ENCODE assay signal across 12 cellular contexts in the genomic region with DNA sequence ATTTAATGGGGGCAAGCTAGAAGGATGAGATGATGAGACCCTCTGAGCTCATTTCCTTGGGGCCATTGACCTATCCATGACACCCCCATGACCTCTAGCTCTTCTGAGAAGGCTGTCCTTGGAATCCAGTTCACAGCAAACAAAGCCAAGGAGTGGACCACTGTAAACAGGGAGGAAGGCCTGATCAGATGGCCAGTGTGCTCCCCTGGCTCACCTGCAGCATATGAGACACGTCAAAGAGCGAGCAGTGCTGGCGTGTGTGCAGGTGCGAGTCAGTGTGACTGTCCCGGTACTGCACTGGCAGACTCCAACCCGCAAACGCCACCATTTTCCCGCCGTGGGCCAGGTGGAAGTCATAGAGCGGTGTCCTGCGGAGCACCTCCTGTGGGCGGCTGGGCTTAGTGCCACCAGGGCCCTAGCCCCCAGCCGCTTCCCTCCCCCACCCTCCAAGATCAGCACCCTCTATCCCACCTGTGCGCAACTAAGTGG. TPM values are rescaled to one million over a fixed set of nuclear protein-coding genes. Genes with fewer than 3 reads are reported as not detected.
A peak's percentile ranks its signal among the peaks of the same experiment; 100 is the strongest.
DNase-seq lines count a peak whose midpoint lies in the region; FAIRE-seq and TF ChIP-seq lines count a peak whose summit lies in the region.
"Had no signal": no experiment of that assay in that cellular context is flagged by ENCODE, and none has a peak within 500 bp of the region (broad histone marks: within the 10 kb centered on the region; RNA-seq: fewer than 3 reads in every experiment).

No MANE protein-coding gene starts in this region.

- no TSS peak for BruUV-seq in Calu3 (replicated peaks; lab: Mats Ljungman, UMichigan)

- H2AFZ ChIP-seq in hepatocyte = peak overlapping the region; percentile 16

- intact Hi-C loops in Calu3 (cut with micrococcal nuclease; ENCODE audit: unreplicated experiment) (no loop called here), ascending aorta (cut with DNase I) (no loop called here), ovary (cut with DNase I) (no loop called here)

- TF ChIP-seq POLR2A in ovary (IDR thresholded peaks at IDR 0.05) = no peak

- H3K9me2 ChIP-seq in hepatocyte (replicated peaks; ENCODE audit: insufficient read depth) = no peaks in the 10 kb centered on the region

- H3K4me1 ChIP-seq in ascending aorta = peaks cover 0 to 15% of the 10 kb centered on the region in 2 donors
- H3K4me1 ChIP-seq in hepatocyte (ENCODE audit: insufficient read depth) = peaks cover 17% of the 10 kb centered on the region
- H3K4me1 ChIP-seq in ovary (ENCODE audit: insufficient read depth) = peaks cover 2% of the 10 kb centered on the region

- H3K4me1 Mint-ChIP-seq in Calu3 (ENCODE audit: low read depth, unreplicated experiment) = peaks cover 13% of the 10 kb centered on the region

- peaks cover 7% of the 10 kb centered on the region for H3K79me2 ChIP-seq in hepatocyte

- H3K4me2 ChIP-seq in hepatocyte = peak overlapping the region; percentile 83

- H3K36me3 Mint-ChIP-seq in Calu3 (ENCODE audit: insufficient read depth, unreplicated experiment) = peaks cover 28% of the 10 kb centered on the region

- 32% methylated on average over 12 of the region's 14 CpGs for WGBS in hepatocyte (ENCODE audit: low lambda C conversion rate, missing lambda C conversion rate)
- 21 to 34% (median 29%) methylated on average over 14 of the region's 14 CpGs for WGBS in ovary, 3 donors

- DNase-seq in Calu3 (peak; percentile 10), ascending aorta (ENCODE audit: low spot score in 2 of 2) (no peak), hepatocyte (ENCODE audit: low spot score) (no peak), ovary (peak in 1 of 5 donors; percentile 31), NCI-H526 treated with DMSO at 0.1 percent for 48 hours (lab: John Stamatoyannopoulos, UW) (no peak), SKM-1 treated with dmso at 0.1 percent for 144 hours (lab: John Stamatoyannopoulos, UW; ENCODE audit: unreplicated experiment) (no peak), frontal cortex (ENCODE audit: low spot score in 2 of 2) (no peak), anterior cingulate cortex (lab: John Stamatoyannopoulos, UW) (no peak)
- DNase-seq: activated CD8-positive, alpha-beta memory T cell treated with anti-CD3 and anti-CD28 coated beads, Interleukin-2, amount 50 U/mL, for 48 hours; effector memory CD4-positive, alpha-beta T cell; SJCRH30 had no signal

- CTCF ChIA-PET in Calu3 (lab: Charles Lee) = no interaction called here

- H3K4me3 Mint-ChIP-seq in Calu3 (ENCODE audit: low read depth, unreplicated experiment) = peak overlapping the region; percentile 80

- TF ChIP-seq EP300 in ovary (IDR thresholded peaks at IDR 0.05) = no peak

- H3K27ac ChIP-seq in ascending aorta = peak overlapping the region; percentile 44 to 49
- H3K27ac ChIP-seq in hepatocyte = peak overlapping the region; percentile 72
- peak overlapping the region in 1 of 2 donors; percentile 7 for H3K27ac ChIP-seq in ovary
- H3K27ac ChIP-seq: SJCRH30 had no signal

- H3K4me3 ChIP-seq in ascending aorta = peak overlapping the region; percentile 43 to 55
- peak overlapping the region; percentile 34 for H3K4me3 ChIP-seq in hepatocyte
- H3K4me3 ChIP-seq in ovary = peak overlapping the region; percentile 18
- H3K4me3 ChIP-seq: MG63, SJCRH30 had no signal

- H3K36me3 ChIP-seq in ascending aorta (peaks cover 11 to 39% of the 10 kb centered on the region in 2 donors), hepatocyte (replicated peaks; ENCODE audit: insufficient read depth, low read depth) (no peaks in the 10 kb centered on the region), ovary (no peaks in the 10 kb centered on the region)
- H3K36me3 ChIP-seq: MG63, SJCRH30 had no signal

- no peaks in the 10 kb centered on the region for H3K27me3 Mint-ChIP-seq in Calu3 (ENCODE audit: unreplicated experiment)

- H3K9me3 Mint-ChIP-seq in Calu3 (ENCODE audit: low read depth, unreplicated experiment) = no peaks in the 10 kb centered on the region

- no peaks in the 10 kb centered on the region for H3K27me3 ChIP-seq in ascending aorta
- H3K27me3 ChIP-seq in hepatocyte = no peaks in the 10 kb centered on the region
- H3K27me3 ChIP-seq in ovary = no peaks in the 10 kb centered on the region
- H3K27me3 ChIP-seq: MG63, SJCRH30 had no signal

- H4K20me1 ChIP-seq in hepatocyte (ENCODE audit: insufficient read depth, poor library complexity, severe bottlenecking) = no peaks in the 10 kb centered on the region

- FAIRE-seq in frontal cortex (lab: Jason Lieb, UNC) = no peak

- TF ChIP-seq CTCF in Calu3 (IDR thresholded peaks at IDR 0.05; ENCODE audit: unreplicated experiment) (no peak), ascending aorta (IDR thresholded peaks at IDR 0.05) (no peak), hepatocyte (IDR thresholded peaks at IDR 0.05; ENCODE audit: poor library complexity) (no peak), ovary (IDR thresholded peaks at IDR 0.05) (no peak)

- H3K27ac Mint-ChIP-seq in Calu3 (ENCODE audit: unreplicated experiment) = peak overlapping the region; percentile 69

- H3K9me3 ChIP-seq in ascending aorta (no peaks in the 10 kb centered on the region), hepatocyte (ENCODE audit: low read depth) (no peaks in the 10 kb centered on the region), ovary (no peaks in the 10 kb centered on the region)
- H3K9me3 ChIP-seq: MG63, SJCRH30 had no signal

RNA-seq across cellular contexts. Expression of a gene that starts 0.3 kb away (rescaled TPM):
- total RNA-seq in Calu3 (2022) = 8.5 and 9.7 TPM in 2 replicates
- total RNA-seq in ascending aorta = not detected
- 19.0 and 26.5 TPM in 2 replicates for total RNA-seq in hepatocyte
- polyA plus RNA-seq in hepatocyte = 32.7 and 39.7 TPM in 2 replicates
- 10 to 100 TPM in 3 of 7 donors, 1 to 10 TPM in 4; 6.4 to 15.0 (median 9.9) TPM for total RNA-seq in ovary
- polyA plus RNA-seq in ovary = 10 to 100 TPM; 12.1 to 23.7 TPM
- total RNA-seq in frontal cortex = 1.6 TPM

RNA-seq across cellular contexts. Expression of a gene that starts 7.2 kb away (rescaled TPM):
- 14.2 and 15.8 TPM in 2 replicates for total RNA-seq in Calu3 (2022)
- total RNA-seq in ascending aorta = 2.2 TPM
- 6.7 and 8.1 TPM in 2 replicates for total RNA-seq in hepatocyte
- polyA plus RNA-seq in hepatocyte = 10.4 and 14.0 TPM in 2 replicates
- total RNA-seq in ovary = 10 to 100 TPM in 5 of 7 donors, 1 to 10 TPM in 2; 4.8 to 23.0 (median 17.2) TPM
- 10 to 100 TPM; 11.9 to 16.7 TPM for polyA plus RNA-seq in ovary
- 6.5 TPM for total RNA-seq in frontal cortex

RNA-seq across cellular contexts. Expression of a gene that starts 9.7 kb away (rescaled TPM):
- 33.6 and 35.6 TPM in 2 replicates for total RNA-seq in Calu3 (2022)
- 51.5 TPM for total RNA-seq in ascending aorta
- total RNA-seq in hepatocyte = 20.9 and 24.5 TPM in 2 replicates
- polyA plus RNA-seq in hepatocyte = 30.1 and 31.6 TPM in 2 replicates
- 10 to 100 TPM; 22.4 to 46.6 (median 28.3) TPM for total RNA-seq in ovary
- polyA plus RNA-seq in ovary = 10 to 100 TPM; 31.2 to 63.0 TPM
- total RNA-seq in frontal cortex = 11.0 TPM

RNA-seq across cellular contexts. Expression of a gene that starts 10.2 kb away (rescaled TPM):
- total RNA-seq in Calu3 (2022) = 313 and 352 TPM in 2 replicates
- total RNA-seq in ascending aorta = 426 TPM
- total RNA-seq in hepatocyte = 434 and 527 TPM in 2 replicates
- 371 and 392 TPM in 2 replicates for polyA plus RNA-seq in hepatocyte
- 100 to 1,000 TPM; 293 to 563 (median 439) TPM for total RNA-seq in ovary
- polyA plus RNA-seq in ovary = 100 to 1,000 TPM; 297 to 878 TPM
- total RNA-seq in frontal cortex = 143 TPM

RNA-seq across cellular contexts. Expression of a gene that starts 48.1 kb away (rescaled TPM):
- total RNA-seq in Calu3 (2022) (164 and 226 TPM in 2 replicates), ascending aorta (57.9 TPM), hepatocyte (59.9 and 63.7 TPM in 2 replicates), ovary (10 to 100 TPM; 22.1 to 90.7 (median 61.8) TPM), frontal cortex (20.0 TPM)
- polyA plus RNA-seq in hepatocyte (44.6 and 50.3 TPM in 2 replicates), ovary (10 to 100 TPM; 35.5 to 43.1 TPM)
